ENCODE assay signal across 1 cellular context in the genomic region with DNA sequence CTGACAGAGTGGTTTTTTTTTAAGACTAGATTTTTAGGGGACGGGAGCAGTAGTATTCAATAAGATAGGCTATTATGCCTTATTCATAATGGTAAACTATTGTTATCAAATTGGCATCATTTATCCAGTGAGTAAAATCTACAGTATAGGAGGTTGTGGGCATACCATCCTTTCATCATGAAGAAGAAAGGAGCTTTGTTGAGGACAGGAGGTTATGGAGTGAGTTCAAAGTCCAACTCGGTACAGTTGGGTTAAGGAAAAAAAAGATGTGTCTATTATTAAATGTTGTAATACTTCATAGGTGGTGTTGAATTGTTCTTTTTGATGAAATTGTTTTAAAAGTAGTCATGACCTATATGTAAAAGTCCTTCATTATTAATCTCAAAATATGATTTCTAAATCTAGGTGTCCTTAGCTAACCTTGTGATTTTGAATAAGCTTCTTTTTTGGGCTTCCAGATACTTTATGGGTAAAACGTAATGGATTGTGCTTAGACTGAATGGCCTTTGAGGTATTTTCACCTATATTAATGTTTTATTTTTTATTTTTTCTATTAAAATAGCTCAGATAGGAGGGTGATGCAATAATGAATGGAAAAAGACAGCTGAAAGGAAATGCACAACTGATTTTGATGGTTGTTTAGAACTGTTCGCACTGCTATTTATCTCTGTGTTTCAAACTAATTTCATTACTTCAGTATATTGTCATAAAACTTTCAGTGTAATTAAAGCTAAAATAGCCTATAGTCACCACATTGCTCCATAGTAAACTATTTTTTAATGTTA.
TF ChIP-seq lines count a peak whose summit lies in the region.

No MANE protein-coding gene starts in this region.

TF ChIP-seq in HEK293T, 16 proteins besides CTCF, POLR2A, EP300 and RAD21:
- TF ChIP-seq FOXA1 (IDR thresholded peaks at IDR 0.05) (no peak), ZNF384 (IDR thresholded peaks at IDR 0.05) (no peak)
